9 cellular contexts compared by ENCODE assay signal in genomic region chr5:89457411-89458329, GRCh38.
DNase-seq lines count a peak whose midpoint lies in the region; ATAC-seq and TF ChIP-seq lines count a peak whose summit lies in the region.
"Had no signal": no experiment of that assay in that cellular context is flagged by ENCODE, and none has a peak within 500 bp of the region (broad histone marks: within the 10 kb centered on the region; RNA-seq: fewer than 3 reads in every experiment).

No MANE protein-coding gene starts in this region.

- H3K4me1 Mint-ChIP-seq in osteocyte (ENCODE audit: unreplicated experiment): peaks cover 15% of the 10 kb centered on the region

- no peaks in the 10 kb centered on the region for H3K36me3 Mint-ChIP-seq in osteocyte (ENCODE audit: unreplicated experiment)

- TF ChIP-seq CTCF in epithelial cell of esophagus (IDR thresholded peaks at IDR 0.05; ENCODE audit: insufficient read depth, low read depth, low read length, missing control alignments): no peak
- TF ChIP-seq CTCF in osteocyte (IDR thresholded peaks at IDR 0.05): no peak

- no peak overlapping the region for H3K4me3 Mint-ChIP-seq in osteocyte (ENCODE audit: unreplicated experiment)

- DNase-seq in EH (ENCODE audit: low read depth) (peak; percentile 3), NOMO-1 treated with DMSO at 0.1 percent for 48 hours (lab: John Stamatoyannopoulos, UW; ENCODE audit: unreplicated experiment) (peak; percentile 85), epithelial cell of esophagus (ENCODE audit: low read depth) (peak; percentile 80), osteocyte (ENCODE audit: extremely low spot score, unreplicated experiment) (no peak), HuH-7.5 (ENCODE audit: low spot score) (no peak)
- DNase-seq in stimulated activated CD4-positive, alpha-beta T cell treated with anti-CD3 and anti-CD28 coated beads, Interleukin-2, amount 100 ng/mL, for 24 hours: no peak
- DNase-seq: right lobe of liver had no signal

- no peaks in the 10 kb centered on the region for H3K27me3 Mint-ChIP-seq in osteocyte (ENCODE audit: unreplicated experiment)

- H3K9me3 Mint-ChIP-seq in osteocyte (ENCODE audit: unreplicated experiment): no peaks in the 10 kb centered on the region

- H3K27ac Mint-ChIP-seq in osteocyte (ENCODE audit: unreplicated experiment): peak overlapping the region; percentile 81

- H3K4me3 ChIP-seq in epithelial cell of esophagus (ENCODE audit: low read length): no peak overlapping the region
- H3K4me3 ChIP-seq: right lobe of liver had no signal

- ATAC-seq in HG03342 (IDR thresholded peaks at IDR 0.05; ENCODE audit: unreplicated experiment) (no peak), GM21737 (IDR thresholded peaks at IDR 0.05; ENCODE audit: unreplicated experiment) (no peak)

Comparison
In these comparisons a context has a peak if more than half of its experiments do, and no peak if none do; other contexts are left out.
1. DNase-seq: peak in EH (single experiment), NOMO-1 treated with DMSO at 0.1 percent for 48 hours (single experiment) and epithelial cell of esophagus (single experiment); none in osteocyte (single experiment), HuH-7.5 (single experiment) and stimulated activated CD4-positive, alpha-beta T cell treated with anti-CD3 and anti-CD28 coated beads, Interleukin-2, amount 100 ng/mL, for 24 hours (0 of 2).